Comparison of ENCODE assay signal across 18 cellular contexts in the genomic region with DNA sequence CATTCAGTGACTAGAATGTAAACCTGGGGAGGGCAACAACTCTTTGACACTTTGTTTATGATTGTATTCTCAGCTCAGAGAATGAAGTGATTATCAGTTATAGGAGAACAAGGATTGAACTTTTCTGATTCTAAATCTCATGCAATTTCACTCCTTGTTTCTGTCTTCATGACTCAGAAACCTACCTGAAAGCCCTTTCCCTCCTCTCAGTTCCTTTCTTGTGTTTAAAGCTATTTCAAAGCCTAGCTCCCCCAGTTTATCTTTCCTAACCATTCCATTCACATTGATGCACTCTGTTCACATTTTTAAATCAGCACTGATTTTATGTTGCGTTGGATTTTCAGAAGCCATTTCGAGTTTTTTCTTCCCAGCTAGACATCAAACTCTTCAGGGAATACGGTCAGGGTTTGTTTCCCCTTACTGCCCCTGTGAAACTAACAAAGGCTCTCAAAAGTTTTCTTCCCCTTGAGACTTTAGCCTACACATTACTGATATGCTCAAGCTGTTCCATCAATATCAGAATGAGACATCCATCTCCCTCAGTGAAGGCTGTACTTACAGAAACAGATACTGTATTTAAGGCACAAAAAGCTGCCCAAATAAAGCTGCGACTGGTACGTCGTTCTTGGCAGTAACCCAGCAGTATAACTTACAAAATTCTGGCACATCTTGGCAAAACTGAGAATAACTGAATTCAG. TPM values are rescaled to one million over a fixed set of nuclear protein-coding genes. Genes with fewer than 3 reads are reported as not detected.
"Had no signal": no experiment of that assay in that cellular context is flagged by ENCODE, and none has a peak within 500 bp of the region (broad histone marks: within the 10 kb centered on the region; RNA-seq: fewer than 3 reads in every experiment).

No MANE protein-coding gene starts in this region.

- H3K4me3 ChIP-seq: dorsolateral prefrontal cortex, esophagus muscularis mucosa, gastrocnemius medialis, heart right ventricle, mucosa of descending colon, sigmoid colon, skin epidermis had no signal

- H3K27ac ChIP-seq: dorsolateral prefrontal cortex, esophagus muscularis mucosa, gastrocnemius medialis, heart right ventricle, sigmoid colon, skin epidermis had no signal

- H3K4me1 ChIP-seq: esophagus muscularis mucosa, gastrocnemius medialis had no signal

- DNase-seq: cortex of kidney; dorsolateral prefrontal cortex; effector CD8-positive, alpha-beta T cell; gastrocnemius medialis; heart right ventricle; hypothalamus; islet precursor cell; mucosa of descending colon; naive thymus-derived CD8-positive, alpha-beta T cell; posterior cingulate gyrus; sigmoid colon; stimulated activated CD4-positive, alpha-beta T cell treated with anti-CD3 and anti-CD28 coated beads, Interleukin-12 subunit alpha, Interleukin-12 subunit beta, amount 100 ng/mL, for 4 hours; stimulated activated naive CD4-positive, alpha-beta T cell; trophoblast cell had no signal

- H3K27me3 ChIP-seq: gastrocnemius medialis, sigmoid colon had no signal

- ATAC-seq: gastrocnemius medialis; heart right ventricle; left lobe of liver; mucosa of descending colon; naive thymus-derived CD8-positive, alpha-beta T cell had no signal

- H3K36me3 ChIP-seq: esophagus muscularis mucosa, gastrocnemius medialis, heart right ventricle, sigmoid colon had no signal

- FAIRE-seq: urothelium cell line had no signal

- H3K9me3 ChIP-seq: esophagus muscularis mucosa, gastrocnemius medialis, mucosa of descending colon, sigmoid colon had no signal

RNA-seq across cellular contexts. Expression of a gene that starts 31.1 kb away (rescaled TPM):
- total RNA-seq: naive thymus-derived CD8-positive, alpha-beta T cell had no signal
- polyA plus RNA-seq: naive thymus-derived CD8-positive, alpha-beta T cell had no signal
